2 cellular contexts compared by ENCODE assay signal in the genomic region with DNA sequence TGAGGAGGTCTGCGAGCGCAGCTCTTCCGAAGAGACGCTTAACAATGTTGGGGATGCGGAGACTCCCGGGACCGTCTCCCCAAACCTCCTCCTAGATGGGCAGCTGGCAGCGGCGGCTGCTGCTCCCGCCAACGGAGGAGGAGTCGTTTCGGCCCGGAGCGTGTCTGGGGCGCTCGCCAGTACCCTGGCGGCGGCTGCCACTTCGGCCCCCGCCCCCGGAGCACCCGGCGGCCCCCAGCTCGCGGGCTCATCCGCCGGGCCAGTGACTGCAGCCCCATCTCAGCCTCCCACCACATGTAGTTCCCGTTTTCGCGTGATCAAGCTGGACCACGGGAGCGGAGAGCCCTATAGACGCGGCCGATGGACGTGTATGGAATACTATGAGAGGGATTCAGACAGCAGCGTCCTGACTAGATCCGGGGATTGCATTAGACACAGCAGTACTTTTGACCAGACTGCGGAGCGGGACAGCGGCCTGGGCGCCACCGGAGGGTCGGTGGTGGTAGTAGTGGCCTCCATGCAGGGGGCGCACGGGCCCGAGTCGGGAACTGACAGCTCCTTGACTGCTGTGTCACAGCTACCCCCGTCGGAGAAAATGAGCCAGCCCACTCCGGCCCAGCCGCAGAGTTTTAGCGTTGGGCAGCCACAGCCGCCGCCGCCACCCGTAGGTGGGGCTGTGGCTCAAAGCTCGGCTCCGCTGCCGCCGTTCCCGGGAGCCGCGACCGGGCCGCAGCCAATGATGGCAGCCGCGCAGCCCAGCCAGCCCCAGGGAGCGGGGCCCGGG.
TF ChIP-seq lines count a peak whose summit lies in the region.

No MANE protein-coding gene starts in this region.

TF ChIP-seq in GM23338, 12 proteins besides CTCF, POLR2A, EP300 and RAD21 (continued from another document and continues in another):
- TF ChIP-seq POLR2AphosphoS5 (IDR thresholded peaks at IDR 0.05; ENCODE audit: low read depth) (no peak), EZH2 (IDR thresholded peaks at IDR 0.05; ENCODE audit: low read depth, unreplicated experiment) (no peak), CREB1 (CRISPR knock-in tag; IDR thresholded peaks at IDR 0.05; ENCODE audit: low read depth) (no peak), ZNF331 (CRISPR knock-in tag; IDR thresholded peaks at IDR 0.05; ENCODE audit: low read depth) (no peak), STAT1 (IDR thresholded peaks at IDR 0.05; ENCODE audit: unreplicated experiment) (no peak), NANOG (IDR thresholded peaks at IDR 0.05; ENCODE audit: borderline replicate concordance) (no peak)
- TF ChIP-seq, protein P1, sequence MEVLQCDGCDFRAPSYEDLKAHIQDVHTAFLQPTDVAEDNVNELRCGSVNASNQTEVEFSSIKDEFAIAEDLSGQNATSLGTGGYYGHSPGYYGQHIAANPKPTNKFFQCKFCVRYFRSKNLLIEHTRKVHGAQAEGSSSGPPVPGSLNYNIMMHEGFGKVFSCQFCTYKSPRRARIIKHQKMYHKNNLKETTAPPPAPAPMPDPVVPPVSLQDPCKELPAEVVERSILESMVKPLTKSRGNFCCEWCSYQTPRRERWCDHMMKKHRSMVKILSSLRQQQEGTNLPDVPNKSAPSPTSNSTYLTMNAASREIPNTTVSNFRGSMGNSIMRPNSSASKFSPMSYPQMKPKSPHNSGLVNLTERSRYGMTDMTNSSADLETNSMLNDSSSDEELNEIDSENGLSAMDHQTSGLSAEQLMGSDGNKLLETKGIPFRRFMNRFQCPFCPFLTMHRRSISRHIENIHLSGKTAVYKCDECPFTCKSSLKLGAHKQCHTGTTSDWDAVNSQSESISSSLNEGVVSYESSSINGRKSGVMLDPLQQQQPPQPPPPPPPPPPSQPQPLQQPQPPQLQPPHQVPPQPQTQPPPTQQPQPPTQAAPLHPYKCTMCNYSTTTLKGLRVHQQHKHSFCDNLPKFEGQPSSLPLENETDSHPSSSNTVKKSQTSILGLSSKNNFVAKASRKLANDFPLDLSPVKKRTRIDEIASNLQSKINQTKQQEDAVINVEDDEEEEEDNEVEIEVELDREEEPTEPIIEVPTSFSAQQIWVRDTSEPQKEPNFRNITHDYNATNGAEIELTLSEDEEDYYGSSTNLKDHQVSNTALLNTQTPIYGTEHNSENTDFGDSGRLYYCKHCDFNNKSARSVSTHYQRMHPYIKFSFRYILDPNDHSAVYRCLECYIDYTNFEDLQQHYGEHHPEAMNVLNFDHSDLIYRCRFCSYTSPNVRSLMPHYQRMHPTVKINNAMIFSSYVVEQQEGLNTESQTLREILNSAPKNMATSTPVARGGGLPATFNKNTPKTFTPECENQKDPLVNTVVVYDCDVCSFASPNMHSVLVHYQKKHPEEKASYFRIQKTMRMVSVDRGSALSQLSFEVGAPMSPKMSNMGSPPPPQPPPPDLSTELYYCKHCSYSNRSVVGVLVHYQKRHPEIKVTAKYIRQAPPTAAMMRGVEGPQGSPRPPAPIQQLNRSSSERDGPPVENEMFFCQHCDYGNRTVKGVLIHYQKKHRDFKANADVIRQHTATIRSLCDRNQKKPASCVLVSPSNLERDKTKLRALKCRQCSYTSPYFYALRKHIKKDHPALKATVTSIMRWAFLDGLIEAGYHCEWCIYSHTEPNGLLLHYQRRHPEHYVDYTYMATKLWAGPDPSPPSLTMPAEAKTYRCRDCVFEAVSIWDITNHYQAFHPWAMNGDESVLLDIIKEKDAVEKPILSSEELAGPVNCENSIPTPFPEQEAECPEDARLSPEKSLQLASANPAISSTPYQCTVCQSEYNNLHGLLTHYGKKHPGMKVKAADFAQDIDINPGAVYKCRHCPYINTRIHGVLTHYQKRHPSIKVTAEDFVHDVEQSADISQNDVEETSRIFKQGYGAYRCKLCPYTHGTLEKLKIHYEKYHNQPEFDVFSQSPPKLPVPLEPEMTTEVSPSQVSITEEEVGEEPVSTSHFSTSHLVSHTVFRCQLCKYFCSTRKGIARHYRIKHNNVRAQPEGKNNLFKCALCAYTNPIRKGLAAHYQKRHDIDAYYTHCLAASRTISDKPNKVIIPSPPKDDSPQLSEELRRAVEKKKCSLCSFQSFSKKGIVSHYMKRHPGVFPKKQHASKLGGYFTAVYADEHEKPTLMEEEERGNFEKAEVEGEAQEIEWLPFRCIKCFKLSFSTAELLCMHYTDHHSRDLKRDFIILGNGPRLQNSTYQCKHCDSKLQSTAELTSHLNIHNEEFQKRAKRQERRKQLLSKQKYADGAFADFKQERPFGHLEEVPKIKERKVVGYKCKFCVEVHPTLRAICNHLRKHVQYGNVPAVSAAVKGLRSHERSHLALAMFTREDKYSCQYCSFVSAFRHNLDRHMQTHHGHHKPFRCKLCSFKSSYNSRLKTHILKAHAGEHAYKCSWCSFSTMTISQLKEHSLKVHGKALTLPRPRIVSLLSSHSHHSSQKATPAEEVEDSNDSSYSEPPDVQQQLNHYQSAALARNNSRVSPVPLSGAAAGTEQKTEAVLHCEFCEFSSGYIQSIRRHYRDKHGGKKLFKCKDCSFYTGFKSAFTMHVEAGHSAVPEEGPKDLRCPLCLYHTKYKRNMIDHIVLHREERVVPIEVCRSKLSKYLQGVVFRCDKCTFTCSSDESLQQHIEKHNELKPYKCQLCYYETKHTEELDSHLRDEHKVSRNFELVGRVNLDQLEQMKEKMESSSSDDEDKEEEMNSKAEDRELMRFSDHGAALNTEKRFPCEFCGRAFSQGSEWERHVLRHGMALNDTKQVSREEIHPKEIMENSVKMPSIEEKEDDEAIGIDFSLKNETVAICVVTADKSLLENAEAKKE (CRISPR knock-in tag; IDR thresholded peaks at IDR 0.05): no peak
- TF ChIP-seq, protein P2, sequence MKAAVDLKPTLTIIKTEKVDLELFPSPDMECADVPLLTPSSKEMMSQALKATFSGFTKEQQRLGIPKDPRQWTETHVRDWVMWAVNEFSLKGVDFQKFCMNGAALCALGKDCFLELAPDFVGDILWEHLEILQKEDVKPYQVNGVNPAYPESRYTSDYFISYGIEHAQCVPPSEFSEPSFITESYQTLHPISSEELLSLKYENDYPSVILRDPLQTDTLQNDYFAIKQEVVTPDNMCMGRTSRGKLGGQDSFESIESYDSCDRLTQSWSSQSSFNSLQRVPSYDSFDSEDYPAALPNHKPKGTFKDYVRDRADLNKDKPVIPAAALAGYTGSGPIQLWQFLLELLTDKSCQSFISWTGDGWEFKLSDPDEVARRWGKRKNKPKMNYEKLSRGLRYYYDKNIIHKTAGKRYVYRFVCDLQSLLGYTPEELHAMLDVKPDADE (IDR thresholded peaks at IDR 0.05): no peak

TF ChIP-seq in K562, 482 proteins besides CTCF, POLR2A, EP300 and RAD21 (continues in another document):
- TF ChIP-seq CTBP1 (IDR thresholded peaks at IDR 0.05; ENCODE audit: borderline replicate concordance) (peak; percentile 68), SUPT5H (IDR thresholded peaks at IDR 0.05) (0 out of 2 replicates have a peak, but pooled peaks have one; percentile 13), GATA2 (CRISPR knock-in tag; IDR thresholded peaks at IDR 0.05) (no peak), TRIM28 (IDR thresholded peaks at IDR 0.05) (no peak), ETV1 (tag; conservative IDR thresholded peaks at IDR 0.05; ENCODE audit: low read depth) (no peak), TGIF2 (CRISPR knock-in tag; IDR thresholded peaks at IDR 0.05) (0 out of 2 replicates have a peak, but pooled peaks have one; percentile 53), BRD9 (IDR thresholded peaks at IDR 0.05; ENCODE audit: low read depth, partially characterized antibody) (no peak), DDX20 (tag; IDR thresholded peaks at IDR 0.05; ENCODE audit: low read depth) (no peak), ZEB2 (IDR thresholded peaks at IDR 0.05) (no peak), NFIC (IDR thresholded peaks at IDR 0.05) (no peak), PHF8 (IDR thresholded peaks at IDR 0.05; ENCODE audit: borderline replicate concordance, low read length) (peak; percentile 3; the same call in 1 of the 2 replicates), POLR2G (IDR thresholded peaks at IDR 0.05; ENCODE audit: low read depth, low read length) (peak; percentile 91), EGR1 (conservative IDR thresholded peaks at IDR 0.05) (peak; percentile 35; the same call in 1 of the 2 replicates), TAF1 (IDR thresholded peaks at IDR 0.05; ENCODE audit: control insufficient read depth, extremely low read depth, insufficient read depth, low read length, severe bottlenecking) (peak; percentile 60), TCF7L2 (IDR thresholded peaks at IDR 0.05; ENCODE audit: low read depth, low read length) (peak; percentile 65; the same call in 1 of the 2 replicates), ZNF184 (CRISPR knock-in tag; IDR thresholded peaks at IDR 0.05) (no peak), BHLHE40 (IDR thresholded peaks at IDR 0.05; ENCODE audit: low read length) (peak; percentile 25; the same call in 1 of the 2 replicates), FUS (optimal IDR thresholded peaks at IDR 0.05; ENCODE audit: low read depth, low read length) (peak; percentile 65), TOE1 (IDR thresholded peaks at IDR 0.05; ENCODE audit: borderline replicate concordance) (peak; percentile 68; the same call in 1 of the 2 replicates), TOE1 (CRISPR knock-in tag; IDR thresholded peaks at IDR 0.05; ENCODE audit: borderline replicate concordance, low read depth) (no peak), OTX1 (CRISPR knock-in tag; IDR thresholded peaks at IDR 0.05) (no peak), NRF1 (conservative IDR thresholded peaks at IDR 0.05 in 1 of 2, IDR thresholded peaks at IDR 0.05 in 1 of 2) (peak; percentile 53 to 65; a peak in 3 of 4 replicates), TBP (optimal IDR thresholded peaks at IDR 0.05; ENCODE audit: low read depth, low read length) (peak; percentile 69), U2AF1 (optimal IDR thresholded peaks at IDR 0.05; ENCODE audit: low read depth, low read length) (peak; percentile 68)
- TF ChIP-seq, protein P3, sequence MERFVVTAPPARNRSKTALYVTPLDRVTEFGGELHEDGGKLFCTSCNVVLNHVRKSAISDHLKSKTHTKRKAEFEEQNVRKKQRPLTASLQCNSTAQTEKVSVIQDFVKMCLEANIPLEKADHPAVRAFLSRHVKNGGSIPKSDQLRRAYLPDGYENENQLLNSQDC (CRISPR knock-in tag; IDR thresholded peaks at IDR 0.05): no peak; the same call in 1 of the 2 replicates
- TF ChIP-seq, protein P4, sequence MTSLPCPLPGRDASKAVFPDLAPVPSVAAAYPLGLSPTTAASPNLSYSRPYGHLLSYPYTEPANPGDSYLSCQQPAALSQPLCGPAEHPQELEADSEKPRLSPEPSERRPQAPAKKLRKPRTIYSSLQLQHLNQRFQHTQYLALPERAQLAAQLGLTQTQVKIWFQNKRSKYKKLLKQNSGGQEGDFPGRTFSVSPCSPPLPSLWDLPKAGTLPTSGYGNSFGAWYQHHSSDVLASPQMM (CRISPR knock-in tag; IDR thresholded peaks at IDR 0.05): no peak
- TF ChIP-seq, protein P5, sequence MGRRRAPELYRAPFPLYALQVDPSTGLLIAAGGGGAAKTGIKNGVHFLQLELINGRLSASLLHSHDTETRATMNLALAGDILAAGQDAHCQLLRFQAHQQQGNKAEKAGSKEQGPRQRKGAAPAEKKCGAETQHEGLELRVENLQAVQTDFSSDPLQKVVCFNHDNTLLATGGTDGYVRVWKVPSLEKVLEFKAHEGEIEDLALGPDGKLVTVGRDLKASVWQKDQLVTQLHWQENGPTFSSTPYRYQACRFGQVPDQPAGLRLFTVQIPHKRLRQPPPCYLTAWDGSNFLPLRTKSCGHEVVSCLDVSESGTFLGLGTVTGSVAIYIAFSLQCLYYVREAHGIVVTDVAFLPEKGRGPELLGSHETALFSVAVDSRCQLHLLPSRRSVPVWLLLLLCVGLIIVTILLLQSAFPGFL (CRISPR knock-in tag; IDR thresholded peaks at IDR 0.05): no peak
- TF ChIP-seq, protein P6, sequence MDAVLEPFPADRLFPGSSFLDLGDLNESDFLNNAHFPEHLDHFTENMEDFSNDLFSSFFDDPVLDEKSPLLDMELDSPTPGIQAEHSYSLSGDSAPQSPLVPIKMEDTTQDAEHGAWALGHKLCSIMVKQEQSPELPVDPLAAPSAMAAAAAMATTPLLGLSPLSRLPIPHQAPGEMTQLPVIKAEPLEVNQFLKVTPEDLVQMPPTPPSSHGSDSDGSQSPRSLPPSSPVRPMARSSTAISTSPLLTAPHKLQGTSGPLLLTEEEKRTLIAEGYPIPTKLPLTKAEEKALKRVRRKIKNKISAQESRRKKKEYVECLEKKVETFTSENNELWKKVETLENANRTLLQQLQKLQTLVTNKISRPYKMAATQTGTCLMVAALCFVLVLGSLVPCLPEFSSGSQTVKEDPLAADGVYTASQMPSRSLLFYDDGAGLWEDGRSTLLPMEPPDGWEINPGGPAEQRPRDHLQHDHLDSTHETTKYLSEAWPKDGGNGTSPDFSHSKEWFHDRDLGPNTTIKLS (IDR thresholded peaks at IDR 0.05; ENCODE audit: borderline replicate concordance, low read depth): 0 out of 2 replicates have a peak, but pooled peaks have one; percentile 47
- TF ChIP-seq, protein P7, sequence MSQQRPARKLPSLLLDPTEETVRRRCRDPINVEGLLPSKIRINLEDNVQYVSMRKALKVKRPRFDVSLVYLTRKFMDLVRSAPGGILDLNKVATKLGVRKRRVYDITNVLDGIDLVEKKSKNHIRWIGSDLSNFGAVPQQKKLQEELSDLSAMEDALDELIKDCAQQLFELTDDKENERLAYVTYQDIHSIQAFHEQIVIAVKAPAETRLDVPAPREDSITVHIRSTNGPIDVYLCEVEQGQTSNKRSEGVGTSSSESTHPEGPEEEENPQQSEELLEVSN (IDR thresholded peaks at IDR 0.05; ENCODE audit: borderline replicate concordance in 1 of 2, extremely low read depth in 1 of 2, insufficient read depth in 1 of 2, insufficient read length in 1 of 2, low read depth in 1 of 2, low read length in 1 of 2, poor library complexity in 1 of 2, severe bottlenecking in 1 of 2): peak in 1 of 2 experiments; percentile 6
- TF ChIP-seq, protein P8, sequence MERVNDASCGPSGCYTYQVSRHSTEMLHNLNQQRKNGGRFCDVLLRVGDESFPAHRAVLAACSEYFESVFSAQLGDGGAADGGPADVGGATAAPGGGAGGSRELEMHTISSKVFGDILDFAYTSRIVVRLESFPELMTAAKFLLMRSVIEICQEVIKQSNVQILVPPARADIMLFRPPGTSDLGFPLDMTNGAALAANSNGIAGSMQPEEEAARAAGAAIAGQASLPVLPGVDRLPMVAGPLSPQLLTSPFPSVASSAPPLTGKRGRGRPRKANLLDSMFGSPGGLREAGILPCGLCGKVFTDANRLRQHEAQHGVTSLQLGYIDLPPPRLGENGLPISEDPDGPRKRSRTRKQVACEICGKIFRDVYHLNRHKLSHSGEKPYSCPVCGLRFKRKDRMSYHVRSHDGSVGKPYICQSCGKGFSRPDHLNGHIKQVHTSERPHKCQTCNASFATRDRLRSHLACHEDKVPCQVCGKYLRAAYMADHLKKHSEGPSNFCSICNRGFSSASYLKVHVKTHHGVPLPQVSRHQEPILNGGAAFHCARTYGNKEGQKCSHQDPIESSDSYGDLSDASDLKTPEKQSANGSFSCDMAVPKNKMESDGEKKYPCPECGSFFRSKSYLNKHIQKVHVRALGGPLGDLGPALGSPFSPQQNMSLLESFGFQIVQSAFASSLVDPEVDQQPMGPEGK (CRISPR knock-in tag; IDR thresholded peaks at IDR 0.05; ENCODE audit: borderline replicate concordance): no peak
- TF ChIP-seq, protein P9, sequence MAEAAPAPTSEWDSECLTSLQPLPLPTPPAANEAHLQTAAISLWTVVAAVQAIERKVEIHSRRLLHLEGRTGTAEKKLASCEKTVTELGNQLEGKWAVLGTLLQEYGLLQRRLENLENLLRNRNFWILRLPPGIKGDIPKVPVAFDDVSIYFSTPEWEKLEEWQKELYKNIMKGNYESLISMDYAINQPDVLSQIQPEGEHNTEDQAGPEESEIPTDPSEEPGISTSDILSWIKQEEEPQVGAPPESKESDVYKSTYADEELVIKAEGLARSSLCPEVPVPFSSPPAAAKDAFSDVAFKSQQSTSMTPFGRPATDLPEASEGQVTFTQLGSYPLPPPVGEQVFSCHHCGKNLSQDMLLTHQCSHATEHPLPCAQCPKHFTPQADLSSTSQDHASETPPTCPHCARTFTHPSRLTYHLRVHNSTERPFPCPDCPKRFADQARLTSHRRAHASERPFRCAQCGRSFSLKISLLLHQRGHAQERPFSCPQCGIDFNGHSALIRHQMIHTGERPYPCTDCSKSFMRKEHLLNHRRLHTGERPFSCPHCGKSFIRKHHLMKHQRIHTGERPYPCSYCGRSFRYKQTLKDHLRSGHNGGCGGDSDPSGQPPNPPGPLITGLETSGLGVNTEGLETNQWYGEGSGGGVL (CRISPR knock-in tag; IDR thresholded peaks at IDR 0.05): no peak
